ENCODE assay signal across 27 cellular contexts in the genomic region with DNA sequence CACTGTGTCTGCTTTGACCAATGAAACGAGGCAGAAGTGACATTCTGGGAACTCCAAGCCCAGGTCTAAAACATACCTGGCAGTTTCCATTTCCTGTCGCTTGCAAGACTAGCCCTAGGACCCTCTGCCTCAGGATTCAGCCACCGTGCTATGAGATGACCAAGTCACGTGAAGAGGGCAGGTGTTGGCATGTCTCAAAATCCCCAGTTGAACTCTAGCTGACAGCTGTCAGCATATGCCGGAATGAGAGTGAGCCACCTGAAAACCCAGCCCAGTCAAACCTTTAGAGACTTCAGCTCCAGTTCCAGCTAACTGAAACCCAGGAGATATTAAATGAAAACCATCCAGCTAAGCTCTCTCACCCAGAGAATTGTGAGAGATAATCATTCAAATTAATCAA.
"Had no signal": no experiment of that assay in that cellular context is flagged by ENCODE, and none has a peak within 500 bp of the region (broad histone marks: within the 10 kb centered on the region; RNA-seq: fewer than 3 reads in every experiment).

No MANE protein-coding gene starts in this region.

- DNase-seq: activated CD4-positive, alpha-beta T cell treated with anti-CD3 and anti-CD28 coated beads for 4 hours; activated CD4-positive, alpha-beta T cell treated with anti-CD3 and anti-CD28 coated beads, Interleukin-2, amount 50 U/mL, for 48 hours; activated CD4-positive, CD25-positive, alpha-beta regulatory T cell; activated effector memory CD4-positive, alpha-beta T cell treated with Interleukin-2 at 50 U/mL for 16 hours; activated naive CD4-positive, alpha-beta T cell treated with anti-CD3 and anti-CD28 coated beads for 36 hours; activated naive CD8-positive, alpha-beta T cell treated with anti-CD3 and anti-CD28 coated beads, Interleukin-2, amount 10 ng/mL, durations not matched to agents 7 days and 5 days; activated T-cell treated with anti-CD3 and anti-CD28 coated beads, Interleukin-2, amount 50 U/mL, for 48 hours; amygdala; cerebellar nuclear complex; endodermal cell; kidney; naive thymus-derived CD8-positive, alpha-beta T cell; posterior cingulate gyrus; stimulated activated CD4-positive, alpha-beta T cell treated with anti-CD3 and anti-CD28 coated beads, Interleukin-15, amount 100 ng/mL, for 24 hours; stimulated activated CD8-positive, alpha-beta memory T cell treated with anti-CD3 and anti-CD28 coated beads, Interleukin-4, amount 100 ng/mL, for 48 hours; stimulated activated naive CD4-positive, alpha-beta T cell; T1000 had no signal

- H3K9me3 Mint-ChIP-seq: activated naive CD4-positive, alpha-beta T cell treated with anti-CD3 and anti-CD28 coated beads for 36 hours; activated naive CD8-positive, alpha-beta T cell treated with anti-CD3 and anti-CD28 coated beads, Interleukin-2, amount 10 ng/mL, durations not matched to agents 7 days and 5 days; endodermal cell; neural progenitor cell; type B pancreatic cell had no signal

- ATAC-seq: left lobe of liver; naive thymus-derived CD8-positive, alpha-beta T cell; sciatic nerve had no signal

- H3K4me3 ChIP-seq: coronary artery, lung, neural progenitor cell, smooth muscle cell, thoracic aorta, vagina had no signal

- H3K27ac ChIP-seq: coronary artery, epithelial cell of prostate, neural progenitor cell, thoracic aorta, vagina had no signal

- H3K36me3 Mint-ChIP-seq: activated naive CD8-positive, alpha-beta T cell treated with anti-CD3 and anti-CD28 coated beads, Interleukin-2, amount 10 ng/mL, durations not matched to agents 7 days and 5 days; naive thymus-derived CD8-positive, alpha-beta T cell; neural progenitor cell; type B pancreatic cell had no signal

- H3K4me1 Mint-ChIP-seq: activated naive CD8-positive, alpha-beta T cell treated with anti-CD3 and anti-CD28 coated beads, Interleukin-2, amount 10 ng/mL, durations not matched to agents 7 days and 5 days; endodermal cell; naive thymus-derived CD8-positive, alpha-beta T cell; neural progenitor cell had no signal

- H3K9ac ChIP-seq: neural progenitor cell had no signal

- H3K27me3 ChIP-seq: neural progenitor cell, vagina had no signal

- H3K36me3 ChIP-seq: neural progenitor cell, thoracic aorta, vagina had no signal

- H3K9me3 ChIP-seq: thoracic aorta, vagina had no signal

- H3K4me3 Mint-ChIP-seq: activated naive CD4-positive, alpha-beta T cell treated with anti-CD3 and anti-CD28 coated beads for 36 hours; activated naive CD8-positive, alpha-beta T cell treated with anti-CD3 and anti-CD28 coated beads, Interleukin-2, amount 10 ng/mL, durations not matched to agents 7 days and 5 days; endodermal cell; naive thymus-derived CD8-positive, alpha-beta T cell; neural progenitor cell; type B pancreatic cell had no signal

- H3K27ac Mint-ChIP-seq: activated naive CD4-positive, alpha-beta T cell treated with anti-CD3 and anti-CD28 coated beads for 36 hours; activated naive CD8-positive, alpha-beta T cell treated with anti-CD3 and anti-CD28 coated beads, Interleukin-2, amount 10 ng/mL, durations not matched to agents 7 days and 5 days; endodermal cell; naive thymus-derived CD8-positive, alpha-beta T cell; neural progenitor cell; type B pancreatic cell had no signal

- H3K27me3 Mint-ChIP-seq: activated naive CD8-positive, alpha-beta T cell treated with anti-CD3 and anti-CD28 coated beads, Interleukin-2, amount 10 ng/mL, durations not matched to agents 7 days and 5 days; type B pancreatic cell had no signal

- H3K4me1 ChIP-seq: neural progenitor cell, vagina had no signal
